18 cellular contexts compared by ENCODE assay signal in the genomic region with DNA sequence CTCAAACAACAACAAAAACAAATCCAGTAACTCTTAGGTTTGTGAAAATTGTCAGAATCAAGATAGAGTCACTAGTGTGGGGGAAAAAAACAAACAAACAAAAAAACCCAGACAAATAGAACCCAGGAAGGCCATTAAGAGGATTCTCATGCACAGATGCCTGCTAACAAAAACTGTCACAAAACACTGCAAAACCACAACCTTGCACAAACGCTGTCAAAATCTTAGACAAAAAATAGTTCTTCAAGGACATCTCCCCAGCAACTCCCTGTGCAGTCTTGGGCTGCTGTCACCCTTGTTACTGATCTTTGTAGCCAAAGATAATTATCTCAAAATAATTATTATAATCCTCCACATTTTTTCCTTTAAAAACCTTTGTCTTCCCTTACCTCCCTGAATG. TPM values are rescaled to one million over a fixed set of nuclear protein-coding genes. Genes with fewer than 3 reads are reported as not detected.
DNase-seq lines count a peak whose midpoint lies in the region; ATAC-seq and TF ChIP-seq lines count a peak whose summit lies in the region.
"Had no signal": no experiment of that assay in that cellular context is flagged by ENCODE, and none has a peak within 500 bp of the region (broad histone marks: within the 10 kb centered on the region; RNA-seq: fewer than 3 reads in every experiment).

No MANE protein-coding gene starts in this region.

- no TSS peak for BruUV-seq in MCF 10A (replicated peaks; lab: Mats Ljungman, UMichigan)

- H3K27me3 ChIP-seq in CD4-positive, CD25-positive, alpha-beta regulatory T cell (ENCODE audit: control insufficient read depth, insufficient read depth, low read length) = no peaks in the 10 kb centered on the region
- no peaks in the 10 kb centered on the region for H3K27me3 ChIP-seq in colonic mucosa

- H3K4me3 Mint-ChIP-seq in CD4-positive, CD25-positive, alpha-beta regulatory T cell = peak overlapping the region in 2 of 4 donors; percentile 62 to 81
- H3K4me3 Mint-ChIP-seq in nephron (peak overlapping the region in 2 of 3 experiments; percentile 26 to 53), MCF 10A (ENCODE audit: unreplicated experiment) (no peak overlapping the region)
- H3K4me3 Mint-ChIP-seq: activated CD4-positive, alpha-beta memory T cell treated with anti-CD3 and anti-CD28 coated beads, Interleukin-2, amount 10 ng/mL, durations not matched to agents 7 days and 5 days; activated naive CD8-positive, alpha-beta T cell treated with anti-CD3 and anti-CD28 coated beads, Interleukin-2, amount 50 U/mL, for 24 hours; activated T-cell treated with anti-CD3 and anti-CD28 coated beads, Interleukin-2, amount 50 U/mL, for 4 hours had no signal

- H3K9me3 Mint-ChIP-seq in CD4-positive, CD25-positive, alpha-beta regulatory T cell = peaks cover 0 to 2% (median 0%) of the 10 kb centered on the region in 7 donors
- H3K9me3 Mint-ChIP-seq in nephron (no peaks in the 10 kb centered on the region), MCF 10A (ENCODE audit: unreplicated experiment) (no peaks in the 10 kb centered on the region)
- H3K9me3 Mint-ChIP-seq: activated CD4-positive, alpha-beta memory T cell treated with anti-CD3 and anti-CD28 coated beads, Interleukin-2, amount 10 ng/mL, durations not matched to agents 7 days and 5 days; activated naive CD8-positive, alpha-beta T cell treated with anti-CD3 and anti-CD28 coated beads, Interleukin-2, amount 50 U/mL, for 24 hours; activated T-cell treated with anti-CD3 and anti-CD28 coated beads, Interleukin-2, amount 50 U/mL, for 4 hours had no signal

- no peak overlapping the region for H3K4me3 ChIP-seq in CD4-positive, CD25-positive, alpha-beta regulatory T cell (ENCODE audit: low read depth, low read length)
- H3K4me3 ChIP-seq in SK-N-MC = no peak overlapping the region
- H3K4me3 ChIP-seq in colonic mucosa = no peak overlapping the region

- H3K27ac Mint-ChIP-seq in CD4-positive, CD25-positive, alpha-beta regulatory T cell = peak overlapping the region in 2 of 3 donors; percentile 39 to 72
- peak overlapping the region; percentile 19 to 78 (median 68) for H3K27ac Mint-ChIP-seq in nephron
- H3K27ac Mint-ChIP-seq in MCF 10A (ENCODE audit: low read depth, unreplicated experiment) = no peak overlapping the region
- H3K27ac Mint-ChIP-seq: activated CD4-positive, alpha-beta memory T cell treated with anti-CD3 and anti-CD28 coated beads, Interleukin-2, amount 10 ng/mL, durations not matched to agents 7 days and 5 days; activated naive CD8-positive, alpha-beta T cell treated with anti-CD3 and anti-CD28 coated beads, Interleukin-2, amount 50 U/mL, for 24 hours had no signal

- no peak for DNase-seq in CD4-positive, CD25-positive, alpha-beta regulatory T cell
- DNase-seq in GF-D8 (lab: John Stamatoyannopoulos, UW) (peak; percentile 15), SK-N-MC (ENCODE audit: low read depth, low spot score) (no peak), GM20000 (ENCODE audit: low spot score) (no peak), colonic mucosa (no peak), MCF 10A (ENCODE audit: unreplicated experiment) (no peak)
- DNase-seq: activated CD4-positive, alpha-beta memory T cell treated with anti-CD3 and anti-CD28 coated beads, Interleukin-2, amount 10 ng/mL, durations not matched to agents 7 days and 5 days; activated naive CD8-positive, alpha-beta T cell treated with anti-CD3 and anti-CD28 coated beads, Interleukin-2, amount 50 U/mL, for 24 hours; activated T-cell treated with anti-CD3 and anti-CD28 coated beads, Interleukin-2, amount 50 U/mL, for 4 hours; Caco-2; effector memory CD4-positive, alpha-beta T cell; left ventricle myocardium superior; NCI-H1092; NCI-H69; stimulated activated CD4-positive, alpha-beta T cell treated with anti-CD3 and anti-CD28 coated beads, Interleukin-2, amount 100 ng/mL, for 24 hours had no signal

- H3K27me3 Mint-ChIP-seq in CD4-positive, CD25-positive, alpha-beta regulatory T cell = no peaks in the 10 kb centered on the region
- H3K27me3 Mint-ChIP-seq in nephron (ENCODE audit: low read depth) (no peaks in the 10 kb centered on the region), MCF 10A (ENCODE audit: insufficient read depth, unreplicated experiment) (no peaks in the 10 kb centered on the region)
- H3K27me3 Mint-ChIP-seq: activated CD4-positive, alpha-beta memory T cell treated with anti-CD3 and anti-CD28 coated beads, Interleukin-2, amount 10 ng/mL, durations not matched to agents 7 days and 5 days; activated naive CD8-positive, alpha-beta T cell treated with anti-CD3 and anti-CD28 coated beads, Interleukin-2, amount 50 U/mL, for 24 hours had no signal

- POLR2A ChIA-PET in MCF 10A (lab: Yijun Ruan, JAX) = interaction anchor here (9.5 kb wide), 1 partner anchor 35 kb away, joined by 326 read pairs; no protein-coding TSS in a partner anchor

- TF ChIP-seq CTCF in nephron (IDR thresholded peaks at IDR 0.05; ENCODE audit: unreplicated experiment in 3 of 3) (no peak), GM20000 (IDR thresholded peaks at IDR 0.05; ENCODE audit: extremely low read depth, missing control alignments) (no peak), colonic mucosa (IDR thresholded peaks at IDR 0.05) (no peak), MCF 10A (IDR thresholded peaks at IDR 0.05; ENCODE audit: unreplicated experiment) (no peak)

- CTCF ChIA-PET in MCF 10A (lab: Yijun Ruan, JAX) = no interaction called here

- H3K27ac ChIP-seq in CD4-positive, CD25-positive, alpha-beta regulatory T cell (ENCODE audit: insufficient read depth, low read length, poor library complexity, severe bottlenecking) = no peak overlapping the region
- H3K27ac ChIP-seq in SK-N-MC (peak overlapping the region; percentile 55; the same call in 1 of the 2 replicates), colonic mucosa (no peak overlapping the region)

- peak overlapping the region; percentile 34 for H3K9ac ChIP-seq in SK-N-MC (ENCODE audit: insufficient read length)
- H3K9ac ChIP-seq in colonic mucosa (ENCODE audit: low read depth in 2 of 2, low read length in 2 of 2) = no peak overlapping the region

- H3K9me3 ChIP-seq in CD4-positive, CD25-positive, alpha-beta regulatory T cell (ENCODE audit: control insufficient read depth in 2 of 2, low read length in 2 of 2) = no peaks in the 10 kb centered on the region
- H3K9me3 ChIP-seq in SK-N-MC (ENCODE audit: low read depth, low read length) (0 out of 2 replicates have a peak, but pooled peaks cover 4% of the 10 kb centered on the region), colonic mucosa (no peaks in the 10 kb centered on the region)
- H3K9me3 ChIP-seq: Caco-2 had no signal

- H3K36me3 ChIP-seq in CD4-positive, CD25-positive, alpha-beta regulatory T cell (ENCODE audit: control insufficient read depth, insufficient read depth, low read length) = no peaks in the 10 kb centered on the region
- H3K36me3 ChIP-seq in SK-N-MC (ENCODE audit: insufficient read depth, low read length) (no peaks in the 10 kb centered on the region), colonic mucosa (no peaks in the 10 kb centered on the region)

- peaks cover 9% of the 10 kb centered on the region for H3K4me1 ChIP-seq in CD4-positive, CD25-positive, alpha-beta regulatory T cell (ENCODE audit: control insufficient read depth, insufficient read depth, low read length, poor library complexity, severe bottlenecking)
- no peaks in the 10 kb centered on the region for H3K4me1 ChIP-seq in colonic mucosa

- H3K36me3 Mint-ChIP-seq in CD4-positive, CD25-positive, alpha-beta regulatory T cell = no peaks in the 10 kb centered on the region
- H3K36me3 Mint-ChIP-seq in nephron (ENCODE audit: low read depth) = no peaks in the 10 kb centered on the region
- H3K36me3 Mint-ChIP-seq in MCF 10A (ENCODE audit: insufficient read depth, unreplicated experiment) = peaks cover 4% of the 10 kb centered on the region

- peaks cover 11 to 34% (median 18%) of the 10 kb centered on the region in 4 donors for H3K4me1 Mint-ChIP-seq in CD4-positive, CD25-positive, alpha-beta regulatory T cell
- peaks cover 45% of the 10 kb centered on the region for H3K4me1 Mint-ChIP-seq in nephron
- H3K4me1 Mint-ChIP-seq in MCF 10A (ENCODE audit: insufficient read depth, unreplicated experiment) = no peaks in the 10 kb centered on the region

- intact Hi-C loops in colonic mucosa (cut with DNase I) (no loop called here), MCF 10A (cut with micrococcal nuclease) (no loop called here)

- ATAC-seq in CD4-positive, CD25-positive, alpha-beta regulatory T cell (ENCODE audit: low read depth in 2 of 2) = no peak
- no peak for ATAC-seq in GM18873 (IDR thresholded peaks at IDR 0.05; ENCODE audit: low FRiP score, unreplicated experiment)
- ATAC-seq: activated naive CD8-positive, alpha-beta T cell treated with anti-CD3 and anti-CD28 coated beads, Interleukin-2, amount 50 U/mL, for 24 hours; activated T-cell treated with anti-CD3 and anti-CD28 coated beads, Interleukin-2, amount 50 U/mL, for 4 hours; HepG2; left ventricle myocardium superior had no signal

RNA-seq across cellular contexts. Expression of a gene that starts 4.6 kb away (rescaled TPM):
- 62.6 TPM for total RNA-seq in CD4-positive, CD25-positive, alpha-beta regulatory T cell
- polyA plus RNA-seq in CD4-positive, CD25-positive, alpha-beta regulatory T cell = 10 to 100 TPM; 14.7 to 22.4 (median 18.0) TPM
- total RNA-seq in colonic mucosa (10 to 100 TPM; 37.1 to 38.6 TPM), MCF 10A (2022) (38.9 and 53.3 TPM in 2 replicates)

RNA-seq across cellular contexts. Expression of a gene that starts 53.7 kb away (rescaled TPM):
- total RNA-seq in CD4-positive, CD25-positive, alpha-beta regulatory T cell = 839 TPM
- polyA plus RNA-seq in CD4-positive, CD25-positive, alpha-beta regulatory T cell = 100 to 1,000 TPM; 367 to 423 (median 413) TPM
- 1,000 to 10,000 TPM; 1,073 to 1,080 TPM for total RNA-seq in colonic mucosa
- total RNA-seq in MCF 10A (2022) = 573 and 817 TPM in 2 replicates
